In the genomic region with DNA sequence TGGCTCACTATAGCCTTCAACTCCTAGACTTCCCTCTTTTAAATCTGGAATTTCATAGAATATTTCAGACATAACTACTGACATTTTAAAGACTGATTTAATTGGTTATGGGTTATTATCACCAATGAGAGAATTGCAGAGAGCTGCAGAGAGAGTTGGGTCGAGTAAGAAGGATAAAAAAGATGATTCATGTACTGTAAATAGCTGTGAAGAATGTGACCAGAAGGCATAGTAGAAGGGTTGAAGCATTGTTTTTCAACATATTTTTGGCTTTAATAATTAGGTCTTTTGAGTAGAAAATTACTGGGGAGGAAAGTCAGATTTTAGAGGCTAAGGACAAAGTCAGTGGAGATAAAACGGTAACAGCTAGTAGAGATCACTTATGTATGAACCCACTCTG, we compare ENCODE assay signal across 17 cellular contexts.
DNase-seq lines count a peak whose midpoint lies in the region; ATAC-seq, FAIRE-seq and TF ChIP-seq lines count a peak whose summit lies in the region.
"Had no signal": no experiment of that assay in that cellular context is flagged by ENCODE, and none has a peak within 500 bp of the region (broad histone marks: within the 10 kb centered on the region; RNA-seq: fewer than 3 reads in every experiment).

No MANE protein-coding gene starts in this region.

- no peak for FAIRE-seq in endothelial cell of umbilical vein (lab: Jason Lieb, UNC)
- FAIRE-seq: G401.6, GM12891, HepG2, HTR-8/SVneo had no signal

- no peaks in the 10 kb centered on the region for H4K20me1 ChIP-seq in PC-3 (ENCODE audit: low read length)
- H4K20me1 ChIP-seq in endothelial cell of umbilical vein (replicated peaks; ENCODE audit: control insufficient read depth, extremely low read depth, insufficient read depth, low read length), result no peaks in the 10 kb centered on the region
- H4K20me1 ChIP-seq: BLaER1 treated with 17β-estradiol and CSF1 and Interleukin-3, amounts not matched to agents 10 nM and 100 nM had no signal

- ATAC-seq in PC-3, result peak; percentile 94
- no peak for ATAC-seq in HG03354 (IDR thresholded peaks at IDR 0.05; ENCODE audit: poor library complexity, severe bottlenecking, unreplicated experiment)
- ATAC-seq: GM23338, HepG2 had no signal

- H3K9me3 ChIP-seq in PC-3 (ENCODE audit: low read length) (no peaks in the 10 kb centered on the region), endothelial cell of umbilical vein (replicated peaks; ENCODE audit: control insufficient read depth, insufficient read depth, low read length) (no peaks in the 10 kb centered on the region)

- DNase-seq in EL, result peak; percentile 13
- DNase-seq in PC-3, result peak; percentile 56
- DNase-seq in endothelial cell of umbilical vein (ENCODE audit: low read depth, low spot score), result no peak
- DNase-seq in type B pancreatic cell (ENCODE audit: extremely low spot score, unreplicated experiment), result no peak
- no peak for DNase-seq in A172 (ENCODE audit: low spot score)
- DNase-seq in stimulated activated CD4-positive, alpha-beta T cell treated with anti-CD3 and anti-CD28 coated beads, Interleukin-15, amount 100 ng/mL, for 24 hours, result no peak
- DNase-seq: 8988T, DMS53, H7 had no signal

- TF ChIP-seq POLR2A in endothelial cell of umbilical vein (IDR thresholded peaks at IDR 0.05; ENCODE audit: low read depth, low read length), result no peak

- intact Hi-C loops in PC-3 (cut with micrococcal nuclease), result loop anchor here (2.0 to 10.0 kb wide), 7 partner anchors 110 to 830 kb away; no protein-coding TSS in a partner anchor
- intact Hi-C loops in endothelial cell of umbilical vein (cut with micrococcal nuclease), result loop anchor here (5.0 to 10.0 kb wide), 3 partner anchors 112 to 360 kb away; no protein-coding TSS in a partner anchor

- CTCF ChIA-PET in PC-3 (lab: Charles Lee) (interaction anchor here (0.5 to 0.7 kb wide), 2 partner anchors 509 to 703 kb away, joined by 3 to 4 read pairs; no protein-coding TSS in a partner anchor), endothelial cell of umbilical vein (lab: Charles Lee) (interaction anchor here (1.1 to 4.6 kb wide), 12 partner anchors 11 to 1041 kb away, joined by 3 to 75 read pairs (median 4); no protein-coding TSS in a partner anchor)

- no peaks in the 10 kb centered on the region for H3K36me3 Mint-ChIP-seq in type B pancreatic cell
- H3K36me3 Mint-ChIP-seq: CD4-positive, CD25-positive, alpha-beta regulatory T cell had no signal

- H3K9me2 ChIP-seq in PC-3 (replicated peaks; ENCODE audit: low read length), result no peaks in the 10 kb centered on the region

- H3K9ac ChIP-seq in PC-3 (ENCODE audit: low read length), result no peak overlapping the region
- H3K9ac ChIP-seq in endothelial cell of umbilical vein (replicated peaks; ENCODE audit: extremely low read depth, insufficient read depth, low read length), result no peak overlapping the region
- H3K9ac ChIP-seq: BLaER1 treated with 17β-estradiol and CSF1 and Interleukin-3, amounts not matched to agents 10 nM and 100 nM had no signal

- H3K4me1 Mint-ChIP-seq in type B pancreatic cell (ENCODE audit: unreplicated experiment), result no peaks in the 10 kb centered on the region

- no peaks in the 10 kb centered on the region for H3K9me1 ChIP-seq in endothelial cell of umbilical vein (replicated peaks; ENCODE audit: control insufficient read depth, extremely low read depth, insufficient read depth, low read length)

- POLR2A ChIA-PET in PC-3 (lab: Charles Lee; ENCODE audit: unreplicated experiment), result no interaction called here
- POLR2A ChIA-PET in endothelial cell of umbilical vein (lab: Charles Lee), result no interaction called here

- H3K36me3 ChIP-seq in PC-3 (ENCODE audit: low read depth, low read length) (no peaks in the 10 kb centered on the region), endothelial cell of umbilical vein (ENCODE audit: control insufficient read depth in 2 of 2, extremely low read depth in 1 of 2, insufficient read depth in 2 of 2, low read length in 2 of 2) (no peaks in the 10 kb centered on the region)
- H3K36me3 ChIP-seq: BLaER1 treated with 17β-estradiol and CSF1 and Interleukin-3, amounts not matched to agents 10 nM and 100 nM had no signal

- H3K9me3 Mint-ChIP-seq in type B pancreatic cell, result peaks cover 6% of the 10 kb centered on the region
- H3K9me3 Mint-ChIP-seq: GM23338 had no signal

- H3K4me3 ChIP-seq in PC-3 (ENCODE audit: low read length), result no peak overlapping the region
- H3K4me3 ChIP-seq in endothelial cell of umbilical vein (replicated peaks in 1 of 3; ENCODE audit: insufficient read depth in 1 of 3, low read depth in 1 of 3, low read length in 3 of 3), result no peak overlapping the region
- H3K4me3 ChIP-seq: BLaER1 treated with 17β-estradiol and CSF1 and Interleukin-3, amounts not matched to agents 10 nM and 100 nM; GM23338 had no signal

- H3K79me2 ChIP-seq in PC-3 (ENCODE audit: low read length) (no peaks in the 10 kb centered on the region), endothelial cell of umbilical vein (ENCODE audit: control insufficient read depth, insufficient read depth, low read length) (no peaks in the 10 kb centered on the region)

- no peaks in the 10 kb centered on the region for H3K27me3 Mint-ChIP-seq in type B pancreatic cell
- H3K27me3 Mint-ChIP-seq: CD4-positive, CD25-positive, alpha-beta regulatory T cell had no signal

- H3K27ac ChIP-seq in PC-3 (ENCODE audit: low read length) (peak overlapping the region; percentile 52), endothelial cell of umbilical vein (ENCODE audit: insufficient read depth, low read depth, low read length) (peak overlapping the region; percentile 7)
- H3K27ac ChIP-seq: BLaER1 treated with 17β-estradiol and CSF1 and Interleukin-3, amounts not matched to agents 10 nM and 100 nM had no signal

- peak overlapping the region; percentile 5 for H3K4me3 Mint-ChIP-seq in type B pancreatic cell
- H3K4me3 Mint-ChIP-seq: GM23338 had no signal

- no peak for TF ChIP-seq CTCF in PC-3 (conservative IDR thresholded peaks at IDR 0.05; ENCODE audit: low read depth, low read length)
- no peak for TF ChIP-seq CTCF in endothelial cell of umbilical vein (IDR thresholded peaks at IDR 0.05; ENCODE audit: extremely low read depth in 1 of 2, insufficient read depth in 1 of 2, low read depth in 1 of 2, low read length in 2 of 2)
- TF ChIP-seq CTCF in type B pancreatic cell (conservative IDR thresholded peaks at IDR 0.05), result no peak

- H3K4me1 ChIP-seq in PC-3 (ENCODE audit: insufficient read depth, low read length), result peaks cover 26% of the 10 kb centered on the region
- peaks cover 11% of the 10 kb centered on the region for H3K4me1 ChIP-seq in endothelial cell of umbilical vein (ENCODE audit: control insufficient read depth, extremely low read depth, insufficient read depth, low read length)

- H3F3A ChIP-seq in PC-3 (ENCODE audit: low read length, unreplicated experiment), result no peaks in the 10 kb centered on the region

- H2AFZ ChIP-seq in PC-3 (ENCODE audit: low read length) (no peak overlapping the region), endothelial cell of umbilical vein (ENCODE audit: low read depth, low read length) (peak overlapping the region; percentile 46)
- H2AFZ ChIP-seq: GM23338 had no signal

- H3K4me2 ChIP-seq in PC-3 (ENCODE audit: low read length) (peak overlapping the region; percentile 51), endothelial cell of umbilical vein (ENCODE audit: insufficient read depth, low read length) (no peak overlapping the region)
- H3K4me2 ChIP-seq: GM23338 had no signal

- BruUV-seq in PC-3 (replicated peaks; lab: Mats Ljungman, UMichigan) (no TSS peak), endothelial cell of umbilical vein (replicated peaks; lab: Mats Ljungman, UMichigan) (no TSS peak)

- dilution Hi-C loops in endothelial cell of umbilical vein (cut with MboI; ENCODE audit: extremely low pct_ligation_motif_present, low sequenced_read_pairs), result no loop called here

- H3K27me3 ChIP-seq in PC-3 (ENCODE audit: low read length) (no peaks in the 10 kb centered on the region), endothelial cell of umbilical vein (ENCODE audit: control insufficient read depth in 2 of 2, insufficient read depth in 2 of 2, low read length in 2 of 2) (no peaks in the 10 kb centered on the region)
- H3K27me3 ChIP-seq: BLaER1 treated with 17β-estradiol and CSF1 and Interleukin-3, amounts not matched to agents 10 nM and 100 nM had no signal

- no peak overlapping the region for H3K27ac Mint-ChIP-seq in type B pancreatic cell
- H3K27ac Mint-ChIP-seq: CD4-positive, CD25-positive, alpha-beta regulatory T cell; GM23338 had no signal

TF ChIP-seq in endothelial cell of umbilical vein, 7 proteins besides CTCF, POLR2A, EP300 and RAD21:
- TF ChIP-seq EZH2 (IDR thresholded peaks at IDR 0.05; ENCODE audit: borderline replicate concordance, low read depth, low read length, severe bottlenecking) (no peak), POLR2AphosphoS5 (IDR thresholded peaks at IDR 0.05; ENCODE audit: insufficient read depth, low read depth, low read length) (no peak), FOS (IDR thresholded peaks at IDR 0.05; ENCODE audit: borderline replicate concordance, insufficient read depth, low read length) (no peak), JUN (IDR thresholded peaks at IDR 0.05; ENCODE audit: borderline replicate concordance, insufficient read depth, insufficient read length, low read depth) (no peak), GATA2 (IDR thresholded peaks at IDR 0.05; ENCODE audit: insufficient read depth, insufficient read length, low read depth, low read length) (no peak), MYC (IDR thresholded peaks at IDR 0.05; ENCODE audit: low read depth, low read length) (no peak), MAX (IDR thresholded peaks at IDR 0.05; ENCODE audit: insufficient read depth, insufficient read length) (no peak)

Comparison
In these comparisons a context has a peak if more than half of its experiments do, and no peak if none do; other contexts are left out.
1. DNase-seq: peak in EL (single experiment) and PC-3 (single experiment); none in endothelial cell of umbilical vein (single experiment), type B pancreatic cell (single experiment), A172 (single experiment) and stimulated activated CD4-positive, alpha-beta T cell treated with anti-CD3 and anti-CD28 coated beads, Interleukin-15, amount 100 ng/mL, for 24 hours (single experiment).